Comparison of ENCODE assay signal across 16 cellular contexts in the genomic region with DNA sequence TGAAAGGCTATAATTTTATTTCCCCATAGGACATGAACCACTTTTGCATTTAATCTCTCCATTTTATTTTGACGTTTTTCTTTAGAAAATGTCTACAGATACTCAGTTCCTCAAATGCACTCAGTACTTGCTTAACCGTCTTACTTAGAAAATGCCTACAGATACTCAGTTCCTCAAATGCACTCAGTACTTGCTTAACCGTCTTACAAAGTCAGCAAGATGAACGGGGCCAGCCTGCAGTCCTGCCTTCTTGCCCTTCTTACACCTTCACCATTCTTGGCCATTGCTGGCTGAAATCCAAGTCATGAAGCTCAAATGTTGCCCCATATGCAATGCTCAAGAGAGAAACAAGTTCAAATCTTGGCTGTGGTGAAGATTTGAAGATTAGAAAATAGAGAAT. TPM values are rescaled to one million over a fixed set of nuclear protein-coding genes. Genes with fewer than 3 reads are reported as not detected.
DNase-seq lines count a peak whose midpoint lies in the region; ATAC-seq and TF ChIP-seq lines count a peak whose summit lies in the region.
"Had no signal": no experiment of that assay in that cellular context is flagged by ENCODE, and none has a peak within 500 bp of the region (broad histone marks: within the 10 kb centered on the region; RNA-seq: fewer than 3 reads in every experiment).

No MANE protein-coding gene starts in this region.

- CTCF ChIA-PET in WTC11 (lab: Charles Lee): no interaction called here

- H3K4me3 Mint-ChIP-seq in WTC11: no peak overlapping the region
- H3K4me3 Mint-ChIP-seq in endothelial cell (ENCODE audit: unreplicated experiment): no peak overlapping the region
- H3K4me3 Mint-ChIP-seq: type B pancreatic cell had no signal

- H3K27ac Mint-ChIP-seq in WTC11 (peak overlapping the region; percentile 57; the same call in 1 of the 2 replicates), endothelial cell (ENCODE audit: unreplicated experiment) (no peak overlapping the region)
- H3K27ac Mint-ChIP-seq: type B pancreatic cell had no signal

- H3K4me1 Mint-ChIP-seq in WTC11 (no peaks in the 10 kb centered on the region), endothelial cell (ENCODE audit: unreplicated experiment) (peaks cover 30% of the 10 kb centered on the region)

- TF ChIP-seq CTCF in WTC11 (IDR thresholded peaks at IDR 0.05) (no peak), endothelial cell (IDR thresholded peaks at IDR 0.05; ENCODE audit: unreplicated experiment) (no peak)

- H3K36me3 Mint-ChIP-seq in WTC11 (no peaks in the 10 kb centered on the region), endothelial cell (ENCODE audit: low read depth, unreplicated experiment) (peaks cover 43% of the 10 kb centered on the region)

- peaks cover 17% of the 10 kb centered on the region for H3K9me3 Mint-ChIP-seq in WTC11
- no peaks in the 10 kb centered on the region for H3K9me3 Mint-ChIP-seq in endothelial cell (ENCODE audit: unreplicated experiment)

- ATAC-seq in GM21423 (IDR thresholded peaks at IDR 0.05; ENCODE audit: unreplicated experiment): peak; percentile 71
- ATAC-seq in WTC11: no peak
- no peak for ATAC-seq in GM18868 (IDR thresholded peaks at IDR 0.05; ENCODE audit: unreplicated experiment)
- ATAC-seq: foreskin keratinocyte had no signal

- H3K27me3 Mint-ChIP-seq in WTC11 (ENCODE audit: low read depth) (no peaks in the 10 kb centered on the region), endothelial cell (ENCODE audit: unreplicated experiment) (peaks cover 5% of the 10 kb centered on the region)
- H3K27me3 Mint-ChIP-seq: type B pancreatic cell had no signal

- DNase-seq in CD1c-positive myeloid dendritic cell (ENCODE audit: extremely low spot score): peak; percentile 90
- DNase-seq in Kasumi-1 (lab: John Stamatoyannopoulos, UW): peak; percentile 84 to 87
- DNase-seq in WTC11 (ENCODE audit: low spot score): no peak
- no peak for DNase-seq in iPS-NIHi7 (ENCODE audit: extremely low spot score)
- no peak for DNase-seq in occipital lobe (lab: John Stamatoyannopoulos, UW)
- no peak for DNase-seq in endothelial cell (ENCODE audit: low spot score)
- DNase-seq: activated effector memory CD4-positive, alpha-beta T cell treated with anti-CD3 and anti-CD28 coated beads, Interleukin-2, amount 50 U/mL, for 16 hours; EL; foreskin keratinocyte; H7; NCI-H1694 treated with DMSO at 0.1 percent for 48 hours; stimulated activated naive CD4-positive, alpha-beta T cell; SW 1271 had no signal

- POLR2A ChIA-PET in WTC11 (lab: Charles Lee): no interaction called here

TF ChIP-seq in WTC11, 78 proteins besides CTCF, POLR2A, EP300 and RAD21:
- TF ChIP-seq, protein P1, sequence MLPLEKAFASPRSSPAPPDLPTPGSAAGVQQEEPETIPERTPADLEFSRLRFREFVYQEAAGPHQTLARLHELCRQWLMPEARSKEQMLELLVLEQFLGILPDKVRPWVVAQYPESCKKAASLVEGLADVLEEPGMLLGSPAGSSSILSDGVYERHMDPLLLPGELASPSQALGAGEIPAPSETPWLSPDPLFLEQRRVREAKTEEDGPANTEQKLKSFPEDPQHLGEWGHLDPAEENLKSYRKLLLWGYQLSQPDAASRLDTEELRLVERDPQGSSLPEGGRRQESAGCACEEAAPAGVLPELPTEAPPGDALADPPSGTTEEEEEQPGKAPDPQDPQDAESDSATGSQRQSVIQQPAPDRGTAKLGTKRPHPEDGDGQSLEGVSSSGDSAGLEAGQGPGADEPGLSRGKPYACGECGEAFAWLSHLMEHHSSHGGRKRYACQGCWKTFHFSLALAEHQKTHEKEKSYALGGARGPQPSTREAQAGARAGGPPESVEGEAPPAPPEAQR (CRISPR knock-in tag; IDR thresholded peaks at IDR 0.05): no peak
- TF ChIP-seq SMAD3 (CRISPR knock-in tag; IDR thresholded peaks at IDR 0.05; ENCODE audit: borderline replicate concordance) (no peak), KAT7 (CRISPR knock-in tag; IDR thresholded peaks at IDR 0.05; ENCODE audit: borderline replicate concordance) (no peak)

RNA-seq across cellular contexts. Expression of a gene that starts 34.1 kb away (rescaled TPM):
- total RNA-seq in WTC11 (2021): 0.96 to 1.4 TPM (median 1.1 TPM) in 3 replicates
- 5.5 TPM for total RNA-seq in occipital lobe
- total RNA-seq in endothelial cell (ENCODE audit: unreplicated experiment): 4.3 TPM

Comparison
In these comparisons a context has a peak if more than half of its experiments do, and no peak if none do; other contexts are left out.
1. DNase-seq: peak in CD1c-positive myeloid dendritic cell (single experiment) and Kasumi-1 (2 of 2); none in WTC11 (single experiment), iPS-NIHi7 (single experiment), occipital lobe (single experiment) and endothelial cell (single experiment).